37 cellular contexts compared by ENCODE assay signal in genomic region chr6:151107897-151108427, GRCh38.
"Had no signal": no experiment of that assay in that cellular context is flagged by ENCODE, and none has a peak within 500 bp of the region (broad histone marks: within the 10 kb centered on the region; RNA-seq: fewer than 3 reads in every experiment).

No MANE protein-coding gene starts in this region.

- H3K9me3 Mint-ChIP-seq: activated B cell treated with CpG ODN at 0.5 μM for 24 hours; activated CD4-positive, alpha-beta memory T cell treated with anti-CD3 and anti-CD28 coated beads for 36 hours; activated CD4-positive, alpha-beta T cell treated with anti-CD3 and anti-CD28 coated beads, Interleukin-2, amount 10 ng/mL, durations not matched to agents 24 days and 14 days; activated naive CD4-positive, alpha-beta T cell treated with anti-CD3 and anti-CD28 coated beads for 36 hours; activated naive CD4-positive, alpha-beta T cell treated with anti-CD3 and anti-CD28 coated beads, Interleukin-2, amount 50 U/mL, for 24 hours; activated naive CD8-positive, alpha-beta T cell treated with anti-CD3 and anti-CD28 coated beads for 36 hours; activated naive CD8-positive, alpha-beta T cell treated with anti-CD3 and anti-CD28 coated beads, Interleukin-2, amount 50 U/mL, for 24 hours; activated T-helper 1 cell treated with anti-CD3 and anti-CD28 coated beads, Interleukin-12 subunit alpha, Interleukin-12 subunit beta, Interleukin-2, Interleukin-4 antibody, amounts not matched to agents 30 ng/mL and 10 ng/mL and 1 ng/mL, durations not matched to agents 14 hours and 24 hours and 36 hours; activated T-helper 2 cell treated with anti-CD3 and anti-CD28 coated beads, Interferon-gamma antibody, Interleukin-2, Interleukin-4, amounts not matched to agents 10 μg/mL and 5 μg/mL and 100 μg/mL, durations not matched to agents 14 hours and 24 hours and 36 hours; brain; T-helper 2 cell treated with Interferon-gamma antibody and Interleukin-4, amounts not matched to agents 5 μg/mL and 100 μg/mL, for 36 hours had no signal

- H3K4me3 Mint-ChIP-seq: activated B cell treated with CpG ODN at 0.5 μM for 24 hours; activated CD4-positive, alpha-beta memory T cell treated with anti-CD3 and anti-CD28 coated beads for 36 hours; activated CD4-positive, alpha-beta T cell treated with anti-CD3 and anti-CD28 coated beads, Interleukin-2, amount 10 ng/mL, durations not matched to agents 24 days and 14 days; activated CD8-positive, alpha-beta memory T cell treated with anti-CD3 and anti-CD28 coated beads, Interleukin-2, amount 10 ng/mL, durations not matched to agents 7 days and 5 days; activated CD8-positive, alpha-beta T cell treated with anti-CD3 and anti-CD28 coated beads, Interleukin-2, amount 10 ng/mL, durations not matched to agents 7 days and 5 days; activated naive CD4-positive, alpha-beta T cell treated with anti-CD3 and anti-CD28 coated beads for 36 hours; activated naive CD4-positive, alpha-beta T cell treated with anti-CD3 and anti-CD28 coated beads, Interleukin-2, amount 50 U/mL, for 24 hours; activated naive CD8-positive, alpha-beta T cell treated with anti-CD3 and anti-CD28 coated beads for 36 hours; activated naive CD8-positive, alpha-beta T cell treated with anti-CD3 and anti-CD28 coated beads, Interleukin-2, amount 50 U/mL, for 24 hours; activated T-helper 1 cell treated with anti-CD3 and anti-CD28 coated beads, Interleukin-12 subunit alpha, Interleukin-12 subunit beta, Interleukin-2, Interleukin-4 antibody, amounts not matched to agents 30 ng/mL and 10 ng/mL and 1 ng/mL, durations not matched to agents 14 hours and 24 hours and 36 hours; brain; T-helper 17 cell; T-helper 2 cell treated with Interferon-gamma antibody and Interleukin-4, amounts not matched to agents 5 μg/mL and 100 μg/mL, for 36 hours had no signal

- H3K4me3 ChIP-seq: adrenal gland, ascending aorta, breast epithelium, cardiac muscle cell, colonic mucosa, esophagus squamous epithelium had no signal

- H3K36me3 ChIP-seq: adrenal gland, ascending aorta, breast epithelium, cardiac muscle cell, colonic mucosa, esophagus squamous epithelium, WERI-Rb-1 had no signal

- H3K27me3 Mint-ChIP-seq: brain had no signal

- DNase-seq: activated B cell treated with CpG ODN at 0.5 μM for 24 hours; activated CD4-positive, alpha-beta memory T cell treated with anti-CD3 and anti-CD28 coated beads for 36 hours; activated CD4-positive, alpha-beta T cell treated with anti-CD3 and anti-CD28 coated beads, Interleukin-2, amount 10 ng/mL, durations not matched to agents 24 days and 14 days; activated CD8-positive, alpha-beta memory T cell treated with anti-CD3 and anti-CD28 coated beads, Interleukin-2, amount 10 ng/mL, durations not matched to agents 7 days and 5 days; activated CD8-positive, alpha-beta memory T cell treated with anti-CD3 and anti-CD28 coated beads, Interleukin-2, amount 50 U/mL, for 4 hours; activated CD8-positive, alpha-beta T cell treated with anti-CD3 and anti-CD28 coated beads, Interleukin-2, amount 10 ng/mL, durations not matched to agents 7 days and 5 days; activated effector memory CD4-positive, alpha-beta T cell treated with anti-CD3 and anti-CD28 coated beads, Interleukin-2, amount 50 U/mL, for 16 hours; activated naive CD4-positive, alpha-beta T cell treated with anti-CD3 and anti-CD28 coated beads for 36 hours; activated naive CD8-positive, alpha-beta T cell treated with anti-CD3 and anti-CD28 coated beads for 36 hours; activated naive CD8-positive, alpha-beta T cell treated with anti-CD3 and anti-CD28 coated beads, Interleukin-2, amount 50 U/mL, for 24 hours; activated T-cell treated with anti-CD3 and anti-CD28 coated beads, Interleukin-2, amount 50 U/mL, for 1 hour; activated T-cell treated with anti-CD3 and anti-CD28 coated beads, Interleukin-2, amount 50 U/mL, for 48 hours; adrenal gland; amygdala; central memory CD4-positive, alpha-beta T cell; cerebellar nuclear complex; colonic mucosa; effector CD8-positive, alpha-beta T cell; esophagus squamous epithelium; foreskin fibroblast; T-helper 1 cell; T-helper 17 cell; T1000; WERI-Rb-1 had no signal

- H3K4me1 Mint-ChIP-seq: activated B cell treated with CpG ODN at 0.5 μM for 24 hours; activated CD4-positive, alpha-beta T cell treated with anti-CD3 and anti-CD28 coated beads, Interleukin-2, amount 10 ng/mL, durations not matched to agents 24 days and 14 days; activated CD8-positive, alpha-beta memory T cell treated with anti-CD3 and anti-CD28 coated beads, Interleukin-2, amount 10 ng/mL, durations not matched to agents 7 days and 5 days; activated naive CD4-positive, alpha-beta T cell treated with anti-CD3 and anti-CD28 coated beads, Interleukin-2, amount 50 U/mL, for 24 hours; activated naive CD8-positive, alpha-beta T cell treated with anti-CD3 and anti-CD28 coated beads for 36 hours; activated naive CD8-positive, alpha-beta T cell treated with anti-CD3 and anti-CD28 coated beads, Interleukin-2, amount 50 U/mL, for 24 hours had no signal

- H3K27ac ChIP-seq: adrenal gland, ascending aorta, breast epithelium, cardiac muscle cell, colonic mucosa, epithelial cell of prostate, esophagus squamous epithelium, WERI-Rb-1 had no signal

- ATAC-seq: activated CD4-positive, CD25-positive, alpha-beta regulatory T cell treated with anti-CD3 and anti-CD28 coated beads, Interleukin-2, amount 50 U/mL, for 24 hours; activated CD8-positive, alpha-beta memory T cell treated with anti-CD3 and anti-CD28 coated beads, Interleukin-2, amount 10 ng/mL, durations not matched to agents 7 days and 5 days; activated CD8-positive, alpha-beta T cell treated with anti-CD3 and anti-CD28 coated beads, Interleukin-2, amount 10 ng/mL, durations not matched to agents 7 days and 5 days; activated naive CD8-positive, alpha-beta T cell treated with anti-CD3 and anti-CD28 coated beads, Interleukin-2, amount 50 U/mL, for 24 hours; T-helper 17 cell had no signal

- H3K4me1 ChIP-seq: adrenal gland, ascending aorta, breast epithelium, colonic mucosa, esophagus squamous epithelium had no signal

- H3K9me3 ChIP-seq: adrenal gland, ascending aorta, breast epithelium, colonic mucosa, esophagus squamous epithelium had no signal

- H3K27ac Mint-ChIP-seq: activated B cell treated with CpG ODN at 0.5 μM for 24 hours; activated CD4-positive, alpha-beta memory T cell treated with anti-CD3 and anti-CD28 coated beads for 36 hours; activated CD4-positive, alpha-beta T cell treated with anti-CD3 and anti-CD28 coated beads, Interleukin-2, amount 10 ng/mL, durations not matched to agents 24 days and 14 days; activated CD8-positive, alpha-beta memory T cell treated with anti-CD3 and anti-CD28 coated beads, Interleukin-2, amount 10 ng/mL, durations not matched to agents 7 days and 5 days; activated CD8-positive, alpha-beta T cell treated with anti-CD3 and anti-CD28 coated beads, Interleukin-2, amount 10 ng/mL, durations not matched to agents 7 days and 5 days; activated naive CD4-positive, alpha-beta T cell treated with anti-CD3 and anti-CD28 coated beads for 36 hours; activated naive CD4-positive, alpha-beta T cell treated with anti-CD3 and anti-CD28 coated beads, Interleukin-2, amount 50 U/mL, for 24 hours; activated naive CD8-positive, alpha-beta T cell treated with anti-CD3 and anti-CD28 coated beads for 36 hours; activated naive CD8-positive, alpha-beta T cell treated with anti-CD3 and anti-CD28 coated beads, Interleukin-2, amount 50 U/mL, for 24 hours; activated T-helper 1 cell treated with anti-CD3 and anti-CD28 coated beads, Interleukin-12 subunit alpha, Interleukin-12 subunit beta, Interleukin-2, Interleukin-4 antibody, amounts not matched to agents 30 ng/mL and 10 ng/mL and 1 ng/mL, durations not matched to agents 14 hours and 24 hours and 36 hours; activated T-helper 2 cell treated with anti-CD3 and anti-CD28 coated beads, Interferon-gamma antibody, Interleukin-2, Interleukin-4, amounts not matched to agents 10 μg/mL and 5 μg/mL and 100 μg/mL, durations not matched to agents 14 hours and 24 hours and 36 hours; brain; T-helper 17 cell; T-helper 2 cell treated with Interferon-gamma antibody and Interleukin-4, amounts not matched to agents 5 μg/mL and 100 μg/mL, for 36 hours had no signal

- H3K27me3 ChIP-seq: adrenal gland, ascending aorta, breast epithelium, cardiac muscle cell, colonic mucosa, esophagus squamous epithelium had no signal

- H3K36me3 Mint-ChIP-seq: activated naive CD4-positive, alpha-beta T cell treated with anti-CD3 and anti-CD28 coated beads, Interleukin-2, amount 50 U/mL, for 24 hours had no signal

- FAIRE-seq: endometrium, endothelial cell of umbilical vein, frontal cortex had no signal
